Comparison of ENCODE assay signal across 27 cellular contexts in the genomic region with DNA sequence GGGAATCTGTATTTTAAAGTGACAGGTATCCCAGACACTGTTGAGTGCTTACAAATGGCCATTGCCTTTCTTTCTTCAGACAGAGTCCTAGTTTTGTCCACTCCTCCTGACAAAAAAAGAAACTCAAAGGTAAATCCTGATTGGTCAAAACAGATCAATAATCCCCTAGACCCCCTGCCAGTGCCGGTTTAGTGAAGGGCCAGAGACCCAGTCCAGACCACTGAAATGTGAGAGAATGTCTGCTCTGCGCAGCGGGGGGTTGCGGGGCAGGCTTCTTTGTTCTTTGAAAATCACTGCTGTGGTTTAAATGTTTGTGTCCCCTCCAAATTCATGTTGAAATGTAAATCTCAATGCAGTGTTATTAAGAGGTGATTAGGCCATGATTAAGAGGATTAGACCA.
"Had no signal": no experiment of that assay in that cellular context is flagged by ENCODE, and none has a peak within 500 bp of the region (broad histone marks: within the 10 kb centered on the region; RNA-seq: fewer than 3 reads in every experiment).

No MANE protein-coding gene starts in this region.

- ATAC-seq: left colon; left lung; lower lobe of right lung; natural killer cell treated with Interleukin-12 subunit alpha and Interleukin-12 subunit beta and Interleukin-15 and Interleukin-18, amount 100 ng/mL, for 72 hours; right lobe of liver; stimulated activated memory B cell treated with anti-CD40 and anti-IgM and Interleukin-4, amounts not matched to agents 10 μg/mL and 1 μg/mL and 100 μg/mL, for 72 hours; stimulated activated naive CD8-positive, alpha-beta T cell treated with anti-CD3 and anti-CD28 coated beads, Interleukin-15, amount 100 ng/mL, for 72 hours had no signal

- H3K4me1 ChIP-seq: left lung, lower lobe of right lung, right atrium auricular region, right lobe of liver, tibial nerve, uterus had no signal

- DNase-seq: hypothalamus; immature natural killer cell; kidney; left colon; left lung; lower lobe of right lung; mammary epithelial cell; mesenchymal stem cell; naive B cell; ovary; right lobe of liver; stimulated activated CD4-positive, alpha-beta T cell treated with anti-CD3 and anti-CD28 coated beads, Interleukin-1b, Interleukin-23, amount 100 ng/mL, for 48 hours; stimulated activated CD4-positive, alpha-beta T cell treated with anti-CD3 and anti-CD28 coated beads, Interleukin-2, amount 100 ng/mL, for 48 hours; stimulated activated CD4-positive, alpha-beta T cell treated with anti-CD3 and anti-CD28 coated beads, Interleukin-4, amount 100 ng/mL, for 4 hours; stimulated activated CD8-positive, alpha-beta memory T cell treated with anti-CD3 and anti-CD28 coated beads, Interleukin-4, amount 100 ng/mL, for 48 hours; stimulated activated naive CD4-positive, alpha-beta T cell treated with Interleukin-2 at 50 U/mL for 16 hours; stimulated activated naive CD8-positive, alpha-beta T cell treated with anti-CD3 and anti-CD28 coated beads, Interleukin-15, amount 100 ng/mL, for 72 hours; substantia nigra; uterus had no signal

- H3K9me3 ChIP-seq: left lung, lower lobe of right lung, ovary, right atrium auricular region, right lobe of liver, tibial nerve, uterus had no signal

- H3K27ac ChIP-seq: left lung, lower lobe of right lung, ovary, right atrium auricular region, right lobe of liver, tibial nerve, uterus had no signal

- H3K27me3 Mint-ChIP-seq: progenitor cell of endocrine pancreas had no signal

- H3K9me3 Mint-ChIP-seq: mesothelial cell of epicardium; natural killer cell treated with Interleukin-12 subunit alpha and Interleukin-12 subunit beta and Interleukin-15 and Interleukin-18, amount 100 ng/mL, for 72 hours; stimulated activated memory B cell treated with anti-CD40 and anti-IgM and Interleukin-4, amounts not matched to agents 10 μg/mL and 1 μg/mL and 100 μg/mL, for 72 hours; stimulated activated naive CD8-positive, alpha-beta T cell treated with anti-CD3 and anti-CD28 coated beads, Interleukin-15, amount 100 ng/mL, for 72 hours; type B pancreatic cell had no signal

- H3K27me3 ChIP-seq: ovary, right atrium auricular region, right lobe of liver, tibial nerve, uterus had no signal

- H3K4me3 Mint-ChIP-seq: immature natural killer cell; mesothelial cell of epicardium; naive B cell; natural killer cell treated with Interleukin-12 subunit alpha and Interleukin-12 subunit beta and Interleukin-15 and Interleukin-18, amount 100 ng/mL, for 72 hours; stimulated activated memory B cell treated with anti-CD40 and anti-IgM and Interleukin-4, amounts not matched to agents 10 μg/mL and 1 μg/mL and 100 μg/mL, for 72 hours; stimulated activated naive CD8-positive, alpha-beta T cell treated with anti-CD3 and anti-CD28 coated beads, Interleukin-15, amount 100 ng/mL, for 72 hours; type B pancreatic cell had no signal

- H3K36me3 Mint-ChIP-seq: immature natural killer cell; mesothelial cell of epicardium; naive B cell; natural killer cell treated with Interleukin-12 subunit alpha and Interleukin-12 subunit beta and Interleukin-15 and Interleukin-18, amount 100 ng/mL, for 72 hours; stimulated activated memory B cell treated with anti-CD40 and anti-IgM and Interleukin-4, amounts not matched to agents 10 μg/mL and 1 μg/mL and 100 μg/mL, for 72 hours; type B pancreatic cell had no signal

- H3K27ac Mint-ChIP-seq: immature natural killer cell; mesothelial cell of epicardium; naive B cell; natural killer cell treated with Interleukin-12 subunit alpha and Interleukin-12 subunit beta and Interleukin-15 and Interleukin-18, amount 100 ng/mL, for 72 hours; progenitor cell of endocrine pancreas; stimulated activated memory B cell treated with anti-CD40 and anti-IgM and Interleukin-4, amounts not matched to agents 10 μg/mL and 1 μg/mL and 100 μg/mL, for 72 hours; stimulated activated naive CD8-positive, alpha-beta T cell treated with anti-CD3 and anti-CD28 coated beads, Interleukin-15, amount 100 ng/mL, for 72 hours; type B pancreatic cell had no signal

- H3K36me3 ChIP-seq: left lung, lower lobe of right lung, ovary, right atrium auricular region, right lobe of liver, tibial nerve, uterus had no signal

- H3K4me3 ChIP-seq: left lung, lower lobe of right lung, ovary, right atrium auricular region, right lobe of liver, smooth muscle cell, tibial nerve, uterus had no signal

- H3K4me1 Mint-ChIP-seq: immature natural killer cell; naive B cell; stimulated activated memory B cell treated with anti-CD40 and anti-IgM and Interleukin-4, amounts not matched to agents 10 μg/mL and 1 μg/mL and 100 μg/mL, for 72 hours; stimulated activated naive CD8-positive, alpha-beta T cell treated with anti-CD3 and anti-CD28 coated beads, Interleukin-15, amount 100 ng/mL, for 72 hours had no signal
